12 cellular contexts compared by ENCODE assay signal in the genomic region with DNA sequence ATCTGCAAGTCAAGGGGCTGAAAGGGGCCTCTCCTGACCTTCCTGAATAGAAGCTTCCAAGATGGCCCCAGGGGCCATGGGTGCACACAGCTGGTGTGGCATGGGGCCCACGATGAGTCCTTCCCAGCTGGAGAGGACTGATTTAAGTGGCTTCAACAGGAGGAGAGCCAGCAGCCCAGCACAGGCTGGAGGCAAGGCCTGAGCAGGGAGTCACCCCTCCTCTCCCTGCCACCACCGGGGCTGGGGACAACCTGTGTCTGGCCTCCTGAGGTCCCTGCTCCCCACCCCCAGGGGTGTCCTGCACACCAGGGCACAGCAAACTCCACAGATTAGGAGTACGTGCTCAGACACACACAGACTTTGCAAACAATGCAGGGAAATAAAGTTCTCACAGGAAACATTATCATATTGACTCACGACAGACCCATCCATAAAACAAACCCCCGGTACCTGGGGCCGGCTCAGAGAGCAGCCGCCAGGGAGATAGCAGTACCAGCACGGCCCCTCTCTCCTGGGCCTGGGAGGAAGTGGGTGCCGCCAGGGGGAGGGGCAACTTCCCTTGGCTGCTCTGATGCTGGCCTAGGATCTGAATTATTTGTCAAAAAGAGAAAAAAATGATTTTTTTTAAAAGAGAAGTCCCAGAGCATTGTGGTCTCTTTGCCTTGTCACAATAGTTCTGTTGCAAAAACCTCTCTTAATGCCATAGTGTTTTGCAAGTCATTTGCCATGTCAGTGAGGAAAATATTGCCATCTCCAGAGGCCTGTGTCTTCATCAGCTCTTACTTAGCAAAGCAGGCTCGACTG. TPM values are rescaled to one million over a fixed set of nuclear protein-coding genes. Genes with fewer than 3 reads are reported as not detected.
A peak's percentile ranks its signal among the peaks of the same experiment; 100 is the strongest.
DNase-seq lines count a peak whose midpoint lies in the region; ATAC-seq and TF ChIP-seq lines count a peak whose summit lies in the region.
"Had no signal": no experiment of that assay in that cellular context is flagged by ENCODE, and none has a peak within 500 bp of the region (broad histone marks: within the 10 kb centered on the region; RNA-seq: fewer than 3 reads in every experiment).

No MANE protein-coding gene starts in this region.

- DNase-seq in Right ventricle myocardium inferior (ENCODE audit: missing footprints) (no peak), right atrium auricular region (ENCODE audit: low spot score) (no peak), left lung (peak in 1 of 2 donors; percentile 87), ureter (ENCODE audit: low spot score) (peak; percentile 61), NCI-H1048 (lab: John Stamatoyannopoulos, UW) (no peak), NCI-H510A treated with DMSO at 0.1 percent for 48 hours (lab: John Stamatoyannopoulos, UW) (no peak)
- DNase-seq in activated CD8-positive, alpha-beta memory T cell treated with anti-CD3 and anti-CD28 coated beads, Interleukin-2, amount 10 ng/mL, durations not matched to agents 7 days and 5 days: no peak
- DNase-seq: brain microvascular endothelial cell, NCI-H2029 treated with DMSO at 0.1 percent for 48 hours had no signal

- no peak for TF ChIP-seq CTCF in right atrium auricular region (IDR thresholded peaks at IDR 0.05)
- TF ChIP-seq CTCF in left lung (IDR thresholded peaks at IDR 0.05): no peak

- H3K4me1 ChIP-seq in right atrium auricular region: peaks cover 0 to 8% of the 10 kb centered on the region in 2 donors
- H3K4me1 ChIP-seq in left lung: peaks cover 0 to 34% of the 10 kb centered on the region in 2 donors

- H3K36me3 Mint-ChIP-seq in activated T-helper 17 cell treated with anti-CD3 and anti-CD28 coated beads, Interleukin-2, amount 50 U/mL, for 72 hours (ENCODE audit: low read depth): no peaks in the 10 kb centered on the region
- no peaks in the 10 kb centered on the region for H3K36me3 Mint-ChIP-seq in activated CD8-positive, alpha-beta memory T cell treated with anti-CD3 and anti-CD28 coated beads, Interleukin-2, amount 10 ng/mL, durations not matched to agents 7 days and 5 days

- H3K9me3 ChIP-seq in right atrium auricular region (no peaks in the 10 kb centered on the region), left lung (no peaks in the 10 kb centered on the region)
- H3K9me3 ChIP-seq: esophagus muscularis mucosa had no signal

- no peaks in the 10 kb centered on the region for H3K9me3 Mint-ChIP-seq in activated T-helper 17 cell treated with anti-CD3 and anti-CD28 coated beads, Interleukin-2, amount 50 U/mL, for 72 hours
- no peaks in the 10 kb centered on the region for H3K9me3 Mint-ChIP-seq in activated CD8-positive, alpha-beta memory T cell treated with anti-CD3 and anti-CD28 coated beads, Interleukin-2, amount 10 ng/mL, durations not matched to agents 7 days and 5 days (ENCODE audit: low read depth)

- peak overlapping the region in 1 of 2 donors; percentile 20 for H3K27ac ChIP-seq in right atrium auricular region
- peak overlapping the region in 1 of 2 donors; percentile 57 for H3K27ac ChIP-seq in left lung
- H3K27ac ChIP-seq: brain microvascular endothelial cell, esophagus muscularis mucosa, RWPE1 had no signal

- no peaks in the 10 kb centered on the region for H3K27me3 Mint-ChIP-seq in activated T-helper 17 cell treated with anti-CD3 and anti-CD28 coated beads, Interleukin-2, amount 50 U/mL, for 72 hours
- peaks cover 2% of the 10 kb centered on the region for H3K27me3 Mint-ChIP-seq in activated CD8-positive, alpha-beta memory T cell treated with anti-CD3 and anti-CD28 coated beads, Interleukin-2, amount 10 ng/mL, durations not matched to agents 7 days and 5 days

- H3K4me1 Mint-ChIP-seq in activated T-helper 17 cell treated with anti-CD3 and anti-CD28 coated beads, Interleukin-2, amount 50 U/mL, for 72 hours: peaks cover 3% of the 10 kb centered on the region
- H3K4me1 Mint-ChIP-seq in activated CD8-positive, alpha-beta memory T cell treated with anti-CD3 and anti-CD28 coated beads, Interleukin-2, amount 10 ng/mL, durations not matched to agents 7 days and 5 days: peaks cover 7% of the 10 kb centered on the region

- peak overlapping the region; percentile 57 for H3K4me3 Mint-ChIP-seq in activated T-helper 17 cell treated with anti-CD3 and anti-CD28 coated beads, Interleukin-2, amount 50 U/mL, for 72 hours
- no peak overlapping the region for H3K4me3 Mint-ChIP-seq in activated CD8-positive, alpha-beta memory T cell treated with anti-CD3 and anti-CD28 coated beads, Interleukin-2, amount 10 ng/mL, durations not matched to agents 7 days and 5 days

- H3K36me3 ChIP-seq in right atrium auricular region: no peaks in the 10 kb centered on the region
- H3K36me3 ChIP-seq in left lung: no peaks in the 10 kb centered on the region
- H3K36me3 ChIP-seq: brain microvascular endothelial cell, esophagus muscularis mucosa had no signal

- no peaks in the 10 kb centered on the region for H3K27me3 ChIP-seq in right atrium auricular region
- H3K27me3 ChIP-seq in left lung: no peaks in the 10 kb centered on the region
- H3K27me3 ChIP-seq: brain microvascular endothelial cell had no signal

- no peak overlapping the region for H3K4me3 ChIP-seq in right atrium auricular region
- no peak overlapping the region for H3K4me3 ChIP-seq in left lung
- H3K4me3 ChIP-seq: esophagus muscularis mucosa had no signal

- intact Hi-C loops in Right ventricle myocardium inferior (cut with DNase I) (no loop called here), left lung (cut with DNase I) (no loop called here)

- H3K27ac Mint-ChIP-seq in activated T-helper 17 cell treated with anti-CD3 and anti-CD28 coated beads, Interleukin-2, amount 50 U/mL, for 72 hours: peak overlapping the region; percentile 75
- H3K27ac Mint-ChIP-seq in activated CD8-positive, alpha-beta memory T cell treated with anti-CD3 and anti-CD28 coated beads, Interleukin-2, amount 10 ng/mL, durations not matched to agents 7 days and 5 days: no peak overlapping the region

- ATAC-seq in Right ventricle myocardium inferior (peak; percentile 43), left lung (peak; percentile 20)
- ATAC-seq in activated T-helper 17 cell treated with anti-CD3 and anti-CD28 coated beads, Interleukin-2, amount 50 U/mL, for 72 hours (replicated peaks): peak; percentile 75
- ATAC-seq in activated CD8-positive, alpha-beta memory T cell treated with anti-CD3 and anti-CD28 coated beads, Interleukin-2, amount 10 ng/mL, durations not matched to agents 7 days and 5 days: no peak

- CTCF ChIA-PET in activated CD8-positive, alpha-beta memory T cell treated with anti-CD3 and anti-CD28 coated beads, Interleukin-2, amount 10 ng/mL, durations not matched to agents 7 days and 5 days (lab: Charles Lee): interaction anchor here (1.1 to 1.5 kb wide), 2 partner anchors 10 to 327 kb away, joined by 3 read pairs; no protein-coding TSS in a partner anchor

RNA-seq across cellular contexts. Expression of gene TSEN2, which starts 21.9 kb away (rescaled TPM):
- 24.1 TPM for total RNA-seq in Right ventricle myocardium inferior
- total RNA-seq in right atrium auricular region: 10 to 100 TPM; 12.8 to 12.9 TPM
- total RNA-seq in activated T-helper 17 cell treated with anti-CD3 and anti-CD28 coated beads, Interleukin-2, amount 50 U/mL, for 72 hours: 10 to 100 TPM in 1 of 2 donors, 1 to 10 TPM in 1; 8.9 to 20.2 TPM
- total RNA-seq in left lung: 10 to 100 TPM in 1 of 2 donors, 1 to 10 TPM in 1; 8.1 to 15.1 TPM
- 52.6 TPM for total RNA-seq in ureter
- total RNA-seq in activated CD8-positive, alpha-beta memory T cell treated with anti-CD3 and anti-CD28 coated beads, Interleukin-2, amount 10 ng/mL, durations not matched to agents 7 days and 5 days: 10 to 100 TPM; 12.6 to 13.0 TPM
